In the genomic region with DNA sequence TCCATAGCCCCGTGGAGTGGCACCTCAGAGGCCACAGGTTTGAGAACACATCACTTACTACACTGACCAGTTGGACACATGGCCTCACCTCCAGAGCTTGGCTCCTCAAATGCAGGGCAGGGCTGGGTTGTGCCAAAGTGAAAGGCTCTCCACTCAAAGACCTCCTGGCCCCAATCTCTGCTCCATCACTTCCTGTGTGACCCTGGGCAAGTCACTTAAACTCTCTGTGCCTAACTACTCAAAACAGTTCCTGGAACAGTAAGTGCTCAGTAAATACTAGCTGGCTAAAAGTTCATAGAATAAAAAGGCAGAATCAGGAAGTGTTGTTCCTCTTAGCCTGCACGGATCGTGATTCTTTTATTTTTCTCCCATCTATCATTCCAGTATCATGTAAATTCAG, we compare ENCODE assay signal across 19 cellular contexts.
"Had no signal": no experiment of that assay in that cellular context is flagged by ENCODE, and none has a peak within 500 bp of the region (broad histone marks: within the 10 kb centered on the region; RNA-seq: fewer than 3 reads in every experiment).

No MANE protein-coding gene starts in this region.

- ATAC-seq: gastrocnemius medialis; heart right ventricle; left lobe of liver; naive thymus-derived CD8-positive, alpha-beta T cell; pancreas; right cardiac atrium; stimulated activated naive B cell treated with anti-CD40 and anti-IgM and Interleukin-4, amounts not matched to agents 10 μg/mL and 1 μg/mL and 100 μg/mL, for 72 hours; stimulated activated naive CD8-positive, alpha-beta T cell treated with anti-CD3 and anti-CD28 coated beads, Interleukin-15, amount 100 ng/mL, for 72 hours had no signal

- H3K9me3 ChIP-seq: gastrocnemius medialis, heart right ventricle, pancreas, testis, tibial nerve had no signal

- DNase-seq: effector CD4-positive, alpha-beta T cell; gastrocnemius medialis; heart right ventricle; hypothalamus; islet precursor cell; mammary epithelial cell; naive thymus-derived CD8-positive, alpha-beta T cell; nucleus accumbens; pancreas; right cardiac atrium; stimulated activated CD4-positive, alpha-beta T cell treated with anti-CD3 and anti-CD28 coated beads, Interleukin-4, amount 100 ng/mL, for 1 hour; stimulated activated naive B cell treated with anti-CD40 and anti-IgM and Interleukin-4, amounts not matched to agents 10 μg/mL and 1 μg/mL and 100 μg/mL, for 72 hours; stimulated activated naive CD8-positive, alpha-beta T cell treated with anti-CD3 and anti-CD28 coated beads, Interleukin-15, amount 100 ng/mL, for 72 hours; testis had no signal

- H3K27me3 ChIP-seq: gastrocnemius medialis, heart right ventricle, neural progenitor cell, pancreas, testis, tibial nerve had no signal

- H3K36me3 ChIP-seq: gastrocnemius medialis, heart right ventricle, pancreas had no signal

- H3K9me3 Mint-ChIP-seq: naive thymus-derived CD8-positive, alpha-beta T cell had no signal

- H3K27me3 Mint-ChIP-seq: naive thymus-derived CD8-positive, alpha-beta T cell; progenitor cell of endocrine pancreas; stimulated activated naive B cell treated with anti-CD40 and anti-IgM and Interleukin-4, amounts not matched to agents 10 μg/mL and 1 μg/mL and 100 μg/mL, for 72 hours; stimulated activated naive CD8-positive, alpha-beta T cell treated with anti-CD3 and anti-CD28 coated beads, Interleukin-15, amount 100 ng/mL, for 72 hours had no signal

- H3K4me3 Mint-ChIP-seq: naive thymus-derived CD8-positive, alpha-beta T cell; neural progenitor cell; stimulated activated naive B cell treated with anti-CD40 and anti-IgM and Interleukin-4, amounts not matched to agents 10 μg/mL and 1 μg/mL and 100 μg/mL, for 72 hours; stimulated activated naive CD8-positive, alpha-beta T cell treated with anti-CD3 and anti-CD28 coated beads, Interleukin-15, amount 100 ng/mL, for 72 hours had no signal

- H3K36me3 Mint-ChIP-seq: naive thymus-derived CD8-positive, alpha-beta T cell had no signal

- FAIRE-seq: pancreas had no signal

- H3K27ac ChIP-seq: coronary artery, gastrocnemius medialis, heart right ventricle, neural progenitor cell, pancreas, testis, tibial nerve had no signal

- H3K4me3 ChIP-seq: coronary artery, gastrocnemius medialis, heart right ventricle, neural progenitor cell, pancreas, testis, tibial nerve had no signal

- H3K27ac Mint-ChIP-seq: neural progenitor cell; progenitor cell of endocrine pancreas; stimulated activated naive B cell treated with anti-CD40 and anti-IgM and Interleukin-4, amounts not matched to agents 10 μg/mL and 1 μg/mL and 100 μg/mL, for 72 hours; stimulated activated naive CD8-positive, alpha-beta T cell treated with anti-CD3 and anti-CD28 coated beads, Interleukin-15, amount 100 ng/mL, for 72 hours had no signal

- H3K4me1 ChIP-seq: gastrocnemius medialis had no signal
